In the genomic region with DNA sequence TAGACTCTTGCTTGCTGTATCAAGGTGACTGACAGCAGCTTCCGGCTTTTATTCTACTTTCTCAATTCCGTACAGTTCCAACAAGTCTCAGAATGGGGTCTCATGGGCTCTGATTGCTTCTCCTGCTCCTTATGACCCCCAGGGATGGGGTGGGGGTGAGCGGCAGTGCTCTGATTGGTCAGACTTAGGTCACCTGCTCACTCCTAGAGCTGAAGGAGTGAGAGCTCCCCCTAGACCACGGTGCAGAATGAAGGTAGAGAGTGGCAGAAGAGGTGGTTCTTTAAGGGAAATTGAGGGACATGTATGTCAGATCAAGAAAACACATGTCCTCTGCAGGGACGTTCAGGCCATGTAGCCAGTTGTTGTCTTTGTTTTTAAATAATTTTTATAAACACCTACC, we compare ENCODE assay signal across 22 cellular contexts.
"Had no signal": no experiment of that assay in that cellular context is flagged by ENCODE, and none has a peak within 500 bp of the region (broad histone marks: within the 10 kb centered on the region; RNA-seq: fewer than 3 reads in every experiment).

No MANE protein-coding gene starts in this region.

- H3K36me3 ChIP-seq: breast epithelium had no signal

- H3K4me3 Mint-ChIP-seq: activated CD8-positive, alpha-beta T cell treated with anti-CD3 and anti-CD28 coated beads, Interleukin-2, amount 10 ng/mL, durations not matched to agents 7 days and 5 days; activated naive CD4-positive, alpha-beta T cell treated with anti-CD3 and anti-CD28 coated beads, Interleukin-2, amount 50 U/mL, for 24 hours; T-helper 17 cell had no signal

- H3K4me1 ChIP-seq: breast epithelium had no signal

- H3K9me3 ChIP-seq: breast epithelium had no signal

- H3K27me3 Mint-ChIP-seq: T-helper 17 cell had no signal

- FAIRE-seq: RCC 7860 had no signal

- H3K27ac ChIP-seq: breast epithelium had no signal

- H3K36me3 Mint-ChIP-seq: activated naive CD4-positive, alpha-beta T cell treated with anti-CD3 and anti-CD28 coated beads, Interleukin-2, amount 50 U/mL, for 24 hours had no signal

- DNase-seq: activated CD4-positive, alpha-beta T cell treated with anti-CD3 and anti-CD28 coated beads for 48 hours; activated CD4-positive, alpha-beta T cell treated with anti-CD3 and anti-CD28 coated beads, Interleukin-2, amount 50 U/mL, for 4 hours; activated CD4-positive, CD25-positive, alpha-beta regulatory T cell treated with anti-CD3 and anti-CD28 coated beads, Interleukin-2, amount 50 U/mL, for 72 hours; activated CD8-positive, alpha-beta memory T cell treated with anti-CD3 and anti-CD28 coated beads, Interleukin-2, amount 50 U/mL, for 48 hours; activated CD8-positive, alpha-beta T cell treated with anti-CD3 and anti-CD28 coated beads, Interleukin-2, amount 10 ng/mL, durations not matched to agents 7 days and 5 days; activated T-cell treated with anti-CD3 and anti-CD28 coated beads, Interleukin-2, amount 50 U/mL, for 1 hour; aorta; caudate nucleus; NCI-H1048; NCI-H146; NCI-H187 treated with DMSO at 0.1 percent for 48 hours; NCI-H2171 treated with DMSO at 0.1 percent for 48 hours; NCI-H345; NCI-H510A; NCI-H526 treated with DMSO at 0.1 percent for 48 hours; NK-92 treated with Interleukin-12 subunit alpha and Interleukin-12 subunit beta, amount 100 ng/mL, for 24 hours; PC-3; SHP77 treated with DMSO at 0.1 percent for 48 hours; T-helper 17 cell had no signal

- H3K4me3 ChIP-seq: breast epithelium had no signal

- H3K9me3 Mint-ChIP-seq: activated naive CD4-positive, alpha-beta T cell treated with anti-CD3 and anti-CD28 coated beads, Interleukin-2, amount 50 U/mL, for 24 hours had no signal

- H3K4me1 Mint-ChIP-seq: activated naive CD4-positive, alpha-beta T cell treated with anti-CD3 and anti-CD28 coated beads, Interleukin-2, amount 50 U/mL, for 24 hours had no signal

- H3K27me3 ChIP-seq: breast epithelium had no signal

- H3K27ac Mint-ChIP-seq: activated CD8-positive, alpha-beta T cell treated with anti-CD3 and anti-CD28 coated beads, Interleukin-2, amount 10 ng/mL, durations not matched to agents 7 days and 5 days; activated naive CD4-positive, alpha-beta T cell treated with anti-CD3 and anti-CD28 coated beads, Interleukin-2, amount 50 U/mL, for 24 hours; T-helper 17 cell had no signal
